9 cellular contexts compared by ENCODE assay signal in genomic region chr2:31729442-31730092, GRCh38.
DNase-seq lines count a peak whose midpoint lies in the region; ATAC-seq lines count a peak whose summit lies in the region.
"Had no signal": no experiment of that assay in that cellular context is flagged by ENCODE, and none has a peak within 500 bp of the region (broad histone marks: within the 10 kb centered on the region; RNA-seq: fewer than 3 reads in every experiment).

No MANE protein-coding gene starts in this region.

- H3K4me3 ChIP-seq in SJCRH30 = no peak overlapping the region

- no peaks in the 10 kb centered on the region for H3K36me3 ChIP-seq in SJCRH30

- peaks cover 9% of the 10 kb centered on the region for H3K9me3 Mint-ChIP-seq in activated T-helper 2 cell treated with anti-CD3 and anti-CD28 coated beads, Interferon-gamma antibody, Interleukin-2, Interleukin-4, amounts not matched to agents 10 μg/mL and 5 μg/mL and 100 μg/mL, durations not matched to agents 14 hours and 24 hours and 36 hours

- no peaks in the 10 kb centered on the region for H3K4me1 Mint-ChIP-seq in activated T-helper 2 cell treated with anti-CD3 and anti-CD28 coated beads, Interferon-gamma antibody, Interleukin-2, Interleukin-4, amounts not matched to agents 10 μg/mL and 5 μg/mL and 100 μg/mL, durations not matched to agents 14 hours and 24 hours and 36 hours (ENCODE audit: low read depth)
- H3K4me1 Mint-ChIP-seq: activated naive CD4-positive, alpha-beta T cell treated with anti-CD3 and anti-CD28 coated beads, Interleukin-2, amount 50 U/mL, for 24 hours had no signal

- ATAC-seq in HG03520 (IDR thresholded peaks at IDR 0.05; ENCODE audit: unreplicated experiment) = no peak

- DNase-seq in DMS153 (lab: John Stamatoyannopoulos, UW) = peak; percentile 25
- DNase-seq in HS-5 (ENCODE audit: low read depth) = peak; percentile 18
- peak; percentile 23 to 66 for DNase-seq in SJCRH30
- DNase-seq in iris pigment epithelial cell (ENCODE audit: low read depth) = peak; percentile 38
- no peak for DNase-seq in ecto neural progenitor cell (ENCODE audit: low spot score)
- no peak for DNase-seq in T-helper 9 cell
- no peak for DNase-seq in activated T-helper 2 cell treated with anti-CD3 and anti-CD28 coated beads, Interferon-gamma antibody, Interleukin-2, Interleukin-4, amounts not matched to agents 10 μg/mL and 5 μg/mL and 100 μg/mL, durations not matched to agents 14 hours and 24 hours and 36 hours (ENCODE audit: low spot score)

- no peaks in the 10 kb centered on the region for H3K27me3 ChIP-seq in SJCRH30

- no peaks in the 10 kb centered on the region for H3K36me3 Mint-ChIP-seq in activated T-helper 2 cell treated with anti-CD3 and anti-CD28 coated beads, Interferon-gamma antibody, Interleukin-2, Interleukin-4, amounts not matched to agents 10 μg/mL and 5 μg/mL and 100 μg/mL, durations not matched to agents 14 hours and 24 hours and 36 hours (ENCODE audit: low read depth)

- H3K9me3 ChIP-seq in SJCRH30 (replicated peaks) = no peaks in the 10 kb centered on the region

- H3K4me3 Mint-ChIP-seq in activated T-helper 2 cell treated with anti-CD3 and anti-CD28 coated beads, Interferon-gamma antibody, Interleukin-2, Interleukin-4, amounts not matched to agents 10 μg/mL and 5 μg/mL and 100 μg/mL, durations not matched to agents 14 hours and 24 hours and 36 hours (ENCODE audit: low read depth) = no peak overlapping the region
- H3K4me3 Mint-ChIP-seq: activated naive CD4-positive, alpha-beta T cell treated with anti-CD3 and anti-CD28 coated beads, Interleukin-2, amount 50 U/mL, for 24 hours had no signal

- no peaks in the 10 kb centered on the region for H3K4me1 ChIP-seq in SJCRH30

- H3K27me3 Mint-ChIP-seq in activated T-helper 2 cell treated with anti-CD3 and anti-CD28 coated beads, Interferon-gamma antibody, Interleukin-2, Interleukin-4, amounts not matched to agents 10 μg/mL and 5 μg/mL and 100 μg/mL, durations not matched to agents 14 hours and 24 hours and 36 hours (ENCODE audit: low read depth) = peaks cover 2% of the 10 kb centered on the region

- H3K27ac Mint-ChIP-seq in activated T-helper 2 cell treated with anti-CD3 and anti-CD28 coated beads, Interferon-gamma antibody, Interleukin-2, Interleukin-4, amounts not matched to agents 10 μg/mL and 5 μg/mL and 100 μg/mL, durations not matched to agents 14 hours and 24 hours and 36 hours = no peak overlapping the region
- H3K27ac Mint-ChIP-seq: activated naive CD4-positive, alpha-beta T cell treated with anti-CD3 and anti-CD28 coated beads, Interleukin-2, amount 50 U/mL, for 24 hours had no signal

- intact Hi-C loops in activated T-helper 2 cell treated with anti-CD3 and anti-CD28 coated beads, Interferon-gamma antibody, Interleukin-2, Interleukin-4, amounts not matched to agents 10 μg/mL and 5 μg/mL and 100 μg/mL, durations not matched to agents 14 hours and 24 hours and 36 hours (cut with micrococcal nuclease) = no loop called here

- H3K27ac ChIP-seq in SJCRH30 = no peak overlapping the region

Comparison
In these comparisons a context has a peak if more than half of its experiments do, and no peak if none do; other contexts are left out.
1. DNase-seq: peak in DMS153 (single experiment), HS-5 (single experiment), SJCRH30 (2 of 2) and iris pigment epithelial cell (single experiment); none in ecto neural progenitor cell (single experiment), T-helper 9 cell (single experiment) and activated T-helper 2 cell treated with anti-CD3 and anti-CD28 coated beads, Interferon-gamma antibody, Interleukin-2, Interleukin-4, amounts not matched to agents 10 μg/mL and 5 μg/mL and 100 μg/mL, durations not matched to agents 14 hours and 24 hours and 36 hours (single experiment).